In the genomic region with DNA sequence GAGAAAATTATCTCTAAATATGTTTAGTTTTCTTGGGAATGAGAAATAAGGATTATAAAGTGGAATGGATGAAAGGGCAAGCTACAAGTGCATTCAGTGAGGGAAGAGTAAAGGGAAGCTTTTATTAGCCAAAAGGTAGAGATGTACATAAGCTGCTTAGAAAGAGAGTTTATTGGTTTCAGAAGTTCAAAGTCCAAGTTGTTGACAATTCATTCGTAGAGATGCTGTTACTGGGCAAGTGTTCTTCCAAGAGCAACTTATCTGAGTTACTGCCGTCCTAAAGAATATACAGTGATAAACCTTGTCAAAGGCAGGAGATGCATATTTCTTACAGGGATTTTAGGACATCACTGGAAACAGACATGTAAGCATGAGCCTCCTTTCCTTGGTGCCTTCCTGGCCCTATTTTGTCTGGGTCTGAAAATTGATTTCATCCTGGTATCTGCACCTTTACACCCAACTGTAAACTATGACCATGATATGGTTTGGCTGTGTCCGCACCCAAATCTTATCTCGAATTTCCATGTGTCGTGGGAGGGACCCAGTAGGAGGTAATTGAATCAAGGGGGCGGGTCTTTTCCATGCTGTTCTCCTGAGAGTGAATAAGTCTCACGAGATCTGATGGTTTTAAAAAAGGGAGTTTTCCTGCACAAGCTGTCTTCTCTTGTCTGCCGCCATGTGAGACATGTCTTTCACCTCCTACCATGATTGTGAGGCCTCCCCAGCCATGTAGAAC, we compare ENCODE assay signal across 17 cellular contexts.
"Had no signal": no experiment of that assay in that cellular context is flagged by ENCODE, and none has a peak within 500 bp of the region (broad histone marks: within the 10 kb centered on the region; RNA-seq: fewer than 3 reads in every experiment).

No MANE protein-coding gene starts in this region.

- H3K4me3 ChIP-seq: heart left ventricle, lower lobe of right lung, tibial artery, uterus had no signal

- H3K9me3 ChIP-seq: lower lobe of right lung, tibial artery, uterus had no signal

- H3K27me3 ChIP-seq: brain microvascular endothelial cell, heart left ventricle, tibial artery, uterus had no signal

- H3K4me1 ChIP-seq: heart left ventricle, lower lobe of right lung, parathyroid adenoma, tibial artery, uterus had no signal

- DNase-seq: activated CD4-positive, alpha-beta T cell treated with anti-CD3 and anti-CD28 coated beads, Interleukin-2, amount 10 ng/mL, durations not matched to agents 7 days and 5 days; activated CD8-positive, alpha-beta memory T cell treated with anti-CD3 and anti-CD28 coated beads, Interleukin-2, amount 50 U/mL, for 48 hours; activated naive CD8-positive, alpha-beta T cell treated with anti-CD3 and anti-CD28 coated beads, Interleukin-2, amount 10 ng/mL, durations not matched to agents 7 days and 5 days; brain microvascular endothelial cell; cerebellar nuclear complex; effector memory CD4-positive, alpha-beta T cell; foreskin melanocyte; heart left ventricle; left cardiac atrium; lower lobe of right lung; midbrain; stimulated activated CD4-positive, alpha-beta T cell treated with anti-CD3 and anti-CD28 coated beads, Interleukin-4, amount 100 ng/mL, for 24 hours; stimulated activated naive CD4-positive, alpha-beta T cell; T-helper 17 cell; tibial artery; uterus had no signal

- H3K27ac ChIP-seq: brain microvascular endothelial cell, heart left ventricle, lower lobe of right lung, parathyroid adenoma, tibial artery, uterus had no signal

- H3K36me3 ChIP-seq: brain microvascular endothelial cell, heart left ventricle, lower lobe of right lung, tibial artery, uterus had no signal
